ENCODE assay signal across 8 cellular contexts in the genomic region with DNA sequence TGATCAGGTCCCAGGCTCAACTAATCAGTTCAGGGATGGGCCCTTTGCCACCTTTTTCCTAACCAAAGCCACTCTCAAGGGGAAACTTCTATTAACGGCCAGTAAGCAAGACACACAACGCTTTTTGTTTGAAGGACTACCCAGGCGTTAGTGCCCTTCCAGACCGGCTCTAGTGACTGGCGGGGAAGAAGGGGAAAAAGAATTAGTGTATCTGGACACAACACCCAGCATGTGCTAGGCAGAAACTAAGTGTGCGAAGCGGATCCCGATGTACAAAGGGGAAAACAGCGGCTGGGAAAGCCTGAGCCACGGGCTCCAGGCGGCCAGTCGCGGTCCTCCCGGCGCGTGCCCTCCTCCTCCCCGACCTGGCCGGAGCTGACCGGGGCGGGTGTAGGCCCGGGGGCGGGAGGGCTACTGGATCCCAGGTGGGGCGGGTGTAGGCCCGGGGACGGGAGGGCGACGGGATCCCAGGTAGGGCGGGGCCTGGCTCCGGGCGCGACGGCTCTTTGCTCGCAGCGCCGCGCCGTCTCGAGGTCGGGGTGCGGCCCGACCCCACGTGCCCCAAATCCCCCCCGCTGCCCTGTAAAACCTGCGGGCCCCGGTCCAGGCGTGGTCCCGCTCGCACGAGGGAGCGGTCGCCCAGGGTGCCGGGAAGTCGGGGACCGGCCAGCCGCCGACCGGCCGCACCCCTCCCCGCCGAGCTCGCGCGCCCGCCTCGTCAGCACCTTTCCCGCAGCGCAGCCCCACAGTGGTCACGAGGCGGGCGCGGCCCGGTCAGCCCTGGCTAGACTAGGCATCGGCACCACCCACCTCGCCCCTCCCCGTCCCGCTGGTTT. TPM values are rescaled to one million over a fixed set of nuclear protein-coding genes. Genes with fewer than 3 reads are reported as not detected.
DNase-seq lines count a peak whose midpoint lies in the region; ATAC-seq and TF ChIP-seq lines count a peak whose summit lies in the region.

No MANE protein-coding gene starts in this region.

- H3K36me3 ChIP-seq in NT2/D1 (ENCODE audit: insufficient read depth, insufficient read length, low read length) (no peaks in the 10 kb centered on the region), ascending aorta (no peaks in the 10 kb centered on the region), skeletal muscle tissue (ENCODE audit: control insufficient read depth in 3 of 3, insufficient read depth in 3 of 3, low read length in 3 of 3) (no peaks in the 10 kb centered on the region)

- H3K4me3 ChIP-seq in AG10803 (ENCODE audit: low read length) = peak overlapping the region; percentile 71
- H3K4me3 ChIP-seq in NT2/D1 (ENCODE audit: insufficient read length, low read depth) = peak overlapping the region; percentile 59
- H3K4me3 ChIP-seq in ascending aorta = peak overlapping the region; percentile 66 to 72
- H3K4me3 ChIP-seq in iPS-11a (ENCODE audit: low read depth, low read length) = peak overlapping the region; percentile 51
- peak overlapping the region; percentile 64 to 82 (median 69) for H3K4me3 ChIP-seq in skeletal muscle tissue (ENCODE audit: low read length in 3 of 3)

- intact Hi-C loops in ascending aorta (cut with DNase I) = loop anchor here (1.0 to 5.0 kb wide), 7 partner anchors 18 to 313 kb away; partner anchors contain the start of genes GMCL1 and PCBP1

- H3K9ac ChIP-seq in NT2/D1 (ENCODE audit: insufficient read length, low read depth) = peak overlapping the region; percentile 89
- H3K9ac ChIP-seq in skeletal muscle tissue (ENCODE audit: low read depth in 1 of 3, low read length in 3 of 3) = peak overlapping the region; percentile 86 to 98 (median 90)

- peaks cover 3% of the 10 kb centered on the region for H3K4me1 ChIP-seq in NT2/D1 (ENCODE audit: insufficient read depth, insufficient read length)
- peaks cover 5 to 8% of the 10 kb centered on the region in 2 donors for H3K4me1 ChIP-seq in ascending aorta
- H3K4me1 ChIP-seq in skeletal muscle tissue (ENCODE audit: control insufficient read depth in 3 of 3, insufficient read depth in 3 of 3, low read length in 3 of 3) = peaks cover 19 to 34% (median 21%) of the 10 kb centered on the region in 3 donors

- H3K27me3 ChIP-seq in NT2/D1 (ENCODE audit: insufficient read depth, insufficient read length) (no peaks in the 10 kb centered on the region), ascending aorta (no peaks in the 10 kb centered on the region), skeletal muscle tissue (ENCODE audit: control insufficient read depth in 3 of 3, insufficient read depth in 3 of 3, low read length in 3 of 3) (no peaks in the 10 kb centered on the region)

- DNase-seq in AG10803 (ENCODE audit: low read depth) = peak; percentile 47
- no peak for DNase-seq in NT2/D1 (ENCODE audit: low read depth, low spot score)
- no peak for DNase-seq in ascending aorta (ENCODE audit: low spot score in 2 of 2)
- no peak for DNase-seq in A172 (ENCODE audit: low spot score)

- peak; percentile 7 for ATAC-seq in GM18520 (IDR thresholded peaks at IDR 0.05; ENCODE audit: unreplicated experiment)
- peak; percentile 35 for ATAC-seq in HG02981 (IDR thresholded peaks at IDR 0.05; ENCODE audit: unreplicated experiment)

- TF ChIP-seq CTCF in AG10803 (conservative IDR thresholded peaks at IDR 0.05; ENCODE audit: low read length) (no peak), ascending aorta (IDR thresholded peaks at IDR 0.05) (no peak)

- no peaks in the 10 kb centered on the region for H3K9me3 ChIP-seq in NT2/D1 (ENCODE audit: insufficient read depth, low read length)
- no peaks in the 10 kb centered on the region for H3K9me3 ChIP-seq in ascending aorta
- no peaks in the 10 kb centered on the region for H3K9me3 ChIP-seq in skeletal muscle tissue (ENCODE audit: control insufficient read depth in 3 of 3, low read length in 3 of 3)

- H3K27ac ChIP-seq in ascending aorta (peak overlapping the region; percentile 93 to 98), skeletal muscle tissue (ENCODE audit: low read depth, low read length) (peak overlapping the region; percentile 98)

RNA-seq across cellular contexts. Expression of gene C2orf42, which starts 48.8 kb away (rescaled TPM):
- total RNA-seq in ascending aorta (9.5 TPM), skeletal muscle tissue (19.8 TPM)
- total RNA-seq in A172 (2014; rRNA removed; shearing (Covaris generic)) = 13.2 and 15.8 TPM in 2 replicates

RNA-seq across cellular contexts. Expression of gene PCBP1, which starts 54.7 kb away (rescaled TPM):
- total RNA-seq in ascending aorta = 227 TPM
- 45.4 TPM for total RNA-seq in skeletal muscle tissue
- total RNA-seq in A172 (2014; rRNA removed; shearing (Covaris generic)) = 24.3 and 26.3 TPM in 2 replicates
